ENCODE assay signal across 24 cellular contexts in genomic region chr17:80955078-80955477, GRCh38.
"Had no signal": no experiment of that assay in that cellular context is flagged by ENCODE, and none has a peak within 500 bp of the region (broad histone marks: within the 10 kb centered on the region; RNA-seq: fewer than 3 reads in every experiment).

No MANE protein-coding gene starts in this region.

- H3K27me3 Mint-ChIP-seq: activated CD4-positive, alpha-beta T cell treated with anti-CD3 and anti-CD28 coated beads, Interleukin-2, amount 10 ng/mL, durations not matched to agents 7 days and 5 days; activated CD8-positive, alpha-beta memory T cell treated with anti-CD3 and anti-CD28 coated beads, Interleukin-2, amount 10 ng/mL, durations not matched to agents 7 days and 5 days; activated CD8-positive, alpha-beta T cell treated with anti-CD3 and anti-CD28 coated beads for 36 hours; activated naive CD8-positive, alpha-beta T cell treated with anti-CD3 and anti-CD28 coated beads for 36 hours; central memory CD8-positive, alpha-beta T cell; effector memory CD8-positive, alpha-beta T cell; naive thymus-derived CD4-positive, alpha-beta T cell had no signal

- H3K4me1 ChIP-seq: colonic mucosa had no signal

- H3K9me3 ChIP-seq: breast epithelium, colonic mucosa had no signal

- H3K27me3 ChIP-seq: breast epithelium, colonic mucosa, dorsolateral prefrontal cortex had no signal

- H3K4me1 Mint-ChIP-seq: activated CD4-positive, alpha-beta T cell treated with anti-CD3 and anti-CD28 coated beads, Interleukin-2, amount 10 ng/mL, durations not matched to agents 7 days and 5 days; activated naive CD8-positive, alpha-beta T cell treated with anti-CD3 and anti-CD28 coated beads for 36 hours; central memory CD8-positive, alpha-beta T cell; naive thymus-derived CD4-positive, alpha-beta T cell; neural crest cell had no signal

- H3K4me3 Mint-ChIP-seq: activated CD4-positive, alpha-beta T cell treated with anti-CD3 and anti-CD28 coated beads, Interleukin-2, amount 10 ng/mL, durations not matched to agents 7 days and 5 days; activated CD8-positive, alpha-beta memory T cell treated with anti-CD3 and anti-CD28 coated beads, Interleukin-2, amount 10 ng/mL, durations not matched to agents 7 days and 5 days; activated CD8-positive, alpha-beta T cell treated with anti-CD3 and anti-CD28 coated beads for 36 hours; activated naive CD8-positive, alpha-beta T cell treated with anti-CD3 and anti-CD28 coated beads for 36 hours; central memory CD8-positive, alpha-beta T cell; effector memory CD8-positive, alpha-beta T cell; naive thymus-derived CD4-positive, alpha-beta T cell; neural crest cell had no signal

- H3K36me3 ChIP-seq: breast epithelium, colonic mucosa had no signal

- H3K27ac Mint-ChIP-seq: activated CD8-positive, alpha-beta memory T cell treated with anti-CD3 and anti-CD28 coated beads, Interleukin-2, amount 10 ng/mL, durations not matched to agents 7 days and 5 days; activated CD8-positive, alpha-beta T cell treated with anti-CD3 and anti-CD28 coated beads for 36 hours; activated naive CD8-positive, alpha-beta T cell treated with anti-CD3 and anti-CD28 coated beads for 36 hours had no signal

- H3K4me3 ChIP-seq: breast epithelium, colonic mucosa, dorsolateral prefrontal cortex had no signal

- H3K9me3 Mint-ChIP-seq: activated CD4-positive, alpha-beta T cell treated with anti-CD3 and anti-CD28 coated beads, Interleukin-2, amount 10 ng/mL, durations not matched to agents 7 days and 5 days; activated CD8-positive, alpha-beta T cell treated with anti-CD3 and anti-CD28 coated beads for 36 hours; activated naive CD8-positive, alpha-beta T cell treated with anti-CD3 and anti-CD28 coated beads for 36 hours; central memory CD8-positive, alpha-beta T cell; effector memory CD8-positive, alpha-beta T cell; naive thymus-derived CD4-positive, alpha-beta T cell; neural crest cell had no signal

- FAIRE-seq: endothelial cell of umbilical vein had no signal

- ATAC-seq: activated CD4-positive, CD25-positive, alpha-beta regulatory T cell treated with anti-CD3 and anti-CD28 coated beads, Interleukin-2, amount 50 U/mL, for 24 hours; activated CD8-positive, alpha-beta memory T cell treated with anti-CD3 and anti-CD28 coated beads, Interleukin-2, amount 10 ng/mL, durations not matched to agents 7 days and 5 days; activated CD8-positive, alpha-beta T cell treated with anti-CD3 and anti-CD28 coated beads for 36 hours; effector memory CD8-positive, alpha-beta T cell; esophagus mucosa; naive thymus-derived CD4-positive, alpha-beta T cell; stimulated activated naive CD8-positive, alpha-beta T cell treated with anti-CD3 and anti-CD28 coated beads, Interleukin-15, Interleukin-2, amounts not matched to agents 100 U/mL and 50 U/mL, for 24 hours had no signal

- H3K27ac ChIP-seq: breast epithelium, colonic mucosa, dorsolateral prefrontal cortex had no signal

- DNase-seq: activated CD4-positive, alpha-beta T cell treated with anti-CD3 and anti-CD28 coated beads, Interleukin-2, amount 10 ng/mL, durations not matched to agents 7 days and 5 days; activated CD8-positive, alpha-beta memory T cell treated with anti-CD3 and anti-CD28 coated beads, Interleukin-2, amount 10 ng/mL, durations not matched to agents 7 days and 5 days; activated CD8-positive, alpha-beta T cell treated with anti-CD3 and anti-CD28 coated beads for 36 hours; activated naive CD4-positive, alpha-beta T cell treated with Interleukin-2 at 50 U/mL for 16 hours; activated naive CD8-positive, alpha-beta T cell treated with anti-CD3 and anti-CD28 coated beads for 36 hours; activated T-cell treated with anti-CD3 and anti-CD28 coated beads for 4 hours; colonic mucosa; effector memory CD8-positive, alpha-beta T cell; foreskin melanocyte; hippocampal formation; kidney glomerular epithelial cell; mesendoderm; naive thymus-derived CD4-positive, alpha-beta T cell; occipital lobe; stimulated activated CD4-positive, alpha-beta T cell treated with anti-CD3 and anti-CD28 coated beads, Interleukin-4, amount 100 ng/mL, for 24 hours; stimulated activated naive CD8-positive, alpha-beta T cell treated with anti-CD3 and anti-CD28 coated beads, Interleukin-15, Interleukin-2, amounts not matched to agents 100 U/mL and 50 U/mL, for 24 hours; T-helper 2 cell had no signal
